Comparison of ENCODE assay signal across 1 cellular context in genomic region chr20:8809107-8809953, GRCh38.
TF ChIP-seq lines count a peak whose summit lies in the region.

No MANE protein-coding gene starts in this region.

TF ChIP-seq in HepG2, 621 proteins besides CTCF, POLR2A, EP300 and RAD21 (continued from another document and continues in another):
- TF ChIP-seq ARID5B (CRISPR knock-in tag; IDR thresholded peaks at IDR 0.05) (peak; percentile 98), GATAD2A (CRISPR knock-in tag; IDR thresholded peaks at IDR 0.05) (peak; percentile 89), ZC3H13 (CRISPR knock-in tag; IDR thresholded peaks at IDR 0.05) (no peak), PHF21A (CRISPR knock-in tag; IDR thresholded peaks at IDR 0.05) (peak; percentile 89), FOXA3 (CRISPR knock-in tag; IDR thresholded peaks at IDR 0.05) (peak; percentile 95), KLF15 (CRISPR knock-in tag; IDR thresholded peaks at IDR 0.05; ENCODE audit: borderline replicate concordance) (no peak), MBD4 (IDR thresholded peaks at IDR 0.05; ENCODE audit: borderline replicate concordance, low read length) (no peak), FOXP4 (CRISPR knock-in tag; IDR thresholded peaks at IDR 0.05) (peak; percentile 94), NR2F6 (IDR thresholded peaks at IDR 0.05) (peak; percentile 64), NR2F6 (CRISPR knock-in tag; IDR thresholded peaks at IDR 0.05) (peak; percentile 86), CHD4 (IDR thresholded peaks at IDR 0.05; ENCODE audit: borderline replicate concordance, low read length) (peak; percentile 66; the same call in 1 of the 2 replicates), CREB3 (CRISPR knock-in tag; IDR thresholded peaks at IDR 0.05) (peak; percentile 55; the same call in 1 of the 2 replicates), ZNF850 (CRISPR knock-in tag; conservative IDR thresholded peaks at IDR 0.05) (no peak), GMEB1 (CRISPR knock-in tag; IDR thresholded peaks at IDR 0.05; ENCODE audit: borderline replicate concordance) (0 out of 2 replicates have a peak, but pooled peaks have one; percentile 34), SP5 (CRISPR knock-in tag; IDR thresholded peaks at IDR 0.05; ENCODE audit: borderline replicate concordance, low read depth) (peak; percentile 46; the same call in 1 of the 2 replicates), HMG20A (CRISPR knock-in tag; IDR thresholded peaks at IDR 0.05; ENCODE audit: borderline replicate concordance) (peak; percentile 87; the same call in 1 of the 2 replicates), ZNF607 (CRISPR knock-in tag; IDR thresholded peaks at IDR 0.05; ENCODE audit: borderline replicate concordance) (peak; percentile 34; the same call in 1 of the 2 replicates), HNF4A (CRISPR knock-in tag; IDR thresholded peaks at IDR 0.05) (peak; percentile 81), MBNL3 (CRISPR knock-in tag; conservative IDR thresholded peaks at IDR 0.05) (no peak), ZNF543 (CRISPR knock-in tag; IDR thresholded peaks at IDR 0.05) (no peak; the same call in 1 of the 2 replicates), KLF16 (CRISPR knock-in tag; IDR thresholded peaks at IDR 0.05) (peak in 1 of 2 experiments; percentile 42; a peak in 1 of 4 replicates), MLXIP (CRISPR knock-in tag; IDR thresholded peaks at IDR 0.05; ENCODE audit: borderline replicate concordance) (no peak), ZNF574 (CRISPR knock-in tag; IDR thresholded peaks at IDR 0.05) (peak; percentile 39; the same call in 1 of the 2 replicates), ZNF431 (CRISPR knock-in tag; IDR thresholded peaks at IDR 0.05; ENCODE audit: borderline replicate concordance, low read depth) (0 out of 2 replicates have a peak, but pooled peaks have one; percentile 46), ZNF121 (CRISPR knock-in tag; IDR thresholded peaks at IDR 0.05) (no peak), RFX1 (IDR thresholded peaks at IDR 0.05) (no peak), SNRNP70 (IDR thresholded peaks at IDR 0.05; ENCODE audit: low read depth, low read length) (no peak), FOSL2 (CRISPR knock-in tag; IDR thresholded peaks at IDR 0.05) (peak; percentile 53; the same call in 1 of the 2 replicates), PAF1 (CRISPR knock-in tag; IDR thresholded peaks at IDR 0.05) (no peak), ZNF512 (CRISPR knock-in tag; IDR thresholded peaks at IDR 0.05) (no peak), KDM2A (CRISPR knock-in tag; IDR thresholded peaks at IDR 0.05; ENCODE audit: borderline replicate concordance, low read depth) (no peak), ZFP82 (CRISPR knock-in tag; IDR thresholded peaks at IDR 0.05; ENCODE audit: borderline replicate concordance) (no peak), ZNF503 (CRISPR knock-in tag; IDR thresholded peaks at IDR 0.05) (peak; percentile 83), KMT2A (CRISPR knock-in tag; IDR thresholded peaks at IDR 0.05) (0 out of 2 replicates have a peak, but pooled peaks have one; percentile 60), SRSF4 (IDR thresholded peaks at IDR 0.05; ENCODE audit: low read depth, low read length, poor library complexity, severe bottlenecking) (no peak), ZNF3 (CRISPR knock-in tag; IDR thresholded peaks at IDR 0.05) (no peak), CBFB (CRISPR knock-in tag; IDR thresholded peaks at IDR 0.05) (0 out of 2 replicates have a peak, but pooled peaks have one; percentile 12), MLLT10 (CRISPR knock-in tag; IDR thresholded peaks at IDR 0.05) (no peak), HOXA7 (CRISPR knock-in tag; IDR thresholded peaks at IDR 0.05) (no peak), MTERF4 (CRISPR knock-in tag; IDR thresholded peaks at IDR 0.05) (0 out of 2 replicates have a peak, but pooled peaks have one; percentile 26)
